9 cellular contexts compared by ENCODE assay signal in the genomic region with DNA sequence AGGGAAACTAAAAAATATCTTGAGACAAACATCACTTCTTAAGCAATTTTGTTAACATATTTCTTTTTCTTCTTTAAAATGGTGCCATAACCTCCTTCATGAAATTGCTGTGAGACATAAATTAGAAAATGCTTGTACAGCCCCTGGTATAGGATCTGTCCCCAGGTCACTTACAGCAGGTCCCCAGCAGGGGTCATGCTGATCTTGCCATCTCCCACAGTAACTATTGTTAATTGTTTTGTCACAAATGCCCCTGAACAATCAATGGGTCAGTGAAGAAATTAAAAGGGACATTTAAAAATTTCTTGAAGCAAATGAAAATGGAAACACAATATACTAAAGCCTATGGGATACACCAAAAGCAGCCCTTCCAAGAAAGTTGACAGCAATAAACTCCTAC.
DNase-seq lines count a peak whose midpoint lies in the region; ATAC-seq lines count a peak whose summit lies in the region.
"Had no signal": no experiment of that assay in that cellular context is flagged by ENCODE, and none has a peak within 500 bp of the region (broad histone marks: within the 10 kb centered on the region; RNA-seq: fewer than 3 reads in every experiment).

No MANE protein-coding gene starts in this region.

- DNase-seq in AML-193 (lab: John Stamatoyannopoulos, UW) (peak; percentile 17 to 30), SK-MEL-5 (ENCODE audit: low read depth, low spot score) (peak; percentile 50), hepatic stellate cell (ENCODE audit: low spot score) (peak; percentile 31), T-helper 9 cell (no peak), NCI-H1048 (lab: John Stamatoyannopoulos, UW) (no peak), NCI-H446 (lab: John Stamatoyannopoulos, UW) (no peak)
- DNase-seq: retina had no signal

- in situ Hi-C loops in SK-MEL-5 (cut with HindIII; ENCODE audit: low pct_unique_long_range_greater_than_20kb, low sequenced_read_pairs) = loop anchor here (25.0 kb wide), 1 partner anchor 130 kb away; a partner anchor contains a TSS

- ATAC-seq in GM19467 (IDR thresholded peaks at IDR 0.05; ENCODE audit: unreplicated experiment) (peak; percentile 58), HG03025 (IDR thresholded peaks at IDR 0.05; ENCODE audit: low FRiP score, unreplicated experiment) (no peak)

Comparison
In these comparisons a context has a peak if more than half of its experiments do, and no peak if none do; other contexts are left out.
1. DNase-seq: peak in AML-193 (2 of 2), SK-MEL-5 (single experiment) and hepatic stellate cell (single experiment); none in T-helper 9 cell (single experiment), NCI-H1048 (single experiment) and NCI-H446 (0 of 2).